In the genomic region with DNA sequence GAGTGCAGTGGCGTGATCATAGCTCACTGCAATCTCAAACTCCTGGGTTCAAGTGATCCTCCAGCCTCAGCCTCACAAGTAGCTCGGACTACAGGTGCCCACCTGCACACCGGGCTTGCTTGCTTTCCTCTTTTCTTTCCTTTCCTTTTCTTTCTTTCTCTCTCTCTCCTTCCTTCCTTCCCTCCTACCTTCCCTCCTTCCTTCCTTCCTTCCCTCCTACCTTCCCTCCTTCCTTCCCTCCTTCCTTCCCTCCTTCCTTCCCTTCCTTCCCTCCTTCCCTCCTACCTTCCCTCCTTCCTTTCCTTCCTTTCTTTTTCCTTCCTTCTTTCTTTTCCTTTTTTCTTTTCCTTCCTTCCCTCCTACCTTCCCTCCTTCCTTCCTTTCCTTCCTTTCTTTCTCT, we compare ENCODE assay signal across 26 cellular contexts.
"Had no signal": no experiment of that assay in that cellular context is flagged by ENCODE, and none has a peak within 500 bp of the region (broad histone marks: within the 10 kb centered on the region; RNA-seq: fewer than 3 reads in every experiment).

No MANE protein-coding gene starts in this region.

- H3K27me3 ChIP-seq: hepatocyte, pancreas, sigmoid colon, suprapubic skin, tibial artery, upper lobe of right lung had no signal

- DNase-seq: heart right ventricle; left ventricle myocardium inferior; midbrain; mucosa of descending colon; naive thymus-derived CD4-positive, alpha-beta T cell; nucleus accumbens; retina; sigmoid colon; small intestine; spleen; stimulated activated CD4-positive, alpha-beta T cell treated with anti-CD3 and anti-CD28 coated beads, Interleukin-4, amount 100 ng/mL, for 24 hours; stimulated activated naive CD4-positive, alpha-beta T cell; tibial artery; trophoblast cell had no signal

- H3K27ac ChIP-seq: heart right ventricle, hepatocyte, left ventricle myocardium inferior, pancreas, prostate gland, sigmoid colon, spleen, suprapubic skin, thoracic aorta, tibial artery, upper lobe of right lung had no signal

- H3K4me2 ChIP-seq: hepatocyte had no signal

- H3K4me3 ChIP-seq: heart right ventricle, hepatocyte, left ventricle myocardium inferior, lung, mucosa of descending colon, pancreas, prostate gland, sigmoid colon, spleen, suprapubic skin, thoracic aorta, tibial artery, upper lobe of right lung had no signal

- H3K36me3 ChIP-seq: heart right ventricle, left ventricle myocardium inferior, pancreas, prostate gland, sigmoid colon, spleen, suprapubic skin, thoracic aorta, tibial artery, upper lobe of right lung had no signal

- FAIRE-seq: keratinocyte, pancreas, small intestine, urothelium cell line had no signal

- H2AFZ ChIP-seq: hepatocyte had no signal

- ATAC-seq: heart right ventricle; mucosa of descending colon; naive thymus-derived CD4-positive, alpha-beta T cell; natural killer cell treated with Interleukin-12 subunit alpha and Interleukin-12 subunit beta and Interleukin-15 and Interleukin-18, amount 100 ng/mL, for 72 hours; pancreas; right cardiac atrium; stimulated activated effector memory CD8-positive, alpha-beta T cell treated with anti-CD3 and anti-CD28 coated beads, Interleukin-12 subunit alpha, Interleukin-12 subunit beta, amount 100 ng/mL, for 72 hours; upper lobe of right lung had no signal

- H3K4me1 ChIP-seq: pancreas, prostate gland had no signal

- H3K9me3 ChIP-seq: heart right ventricle, left ventricle myocardium inferior, mucosa of descending colon, pancreas, prostate gland, sigmoid colon, spleen, suprapubic skin, thoracic aorta, tibial artery, upper lobe of right lung had no signal

- H3K79me2 ChIP-seq: hepatocyte had no signal
